Comparison of ENCODE assay signal across 25 cellular contexts in the genomic region with DNA sequence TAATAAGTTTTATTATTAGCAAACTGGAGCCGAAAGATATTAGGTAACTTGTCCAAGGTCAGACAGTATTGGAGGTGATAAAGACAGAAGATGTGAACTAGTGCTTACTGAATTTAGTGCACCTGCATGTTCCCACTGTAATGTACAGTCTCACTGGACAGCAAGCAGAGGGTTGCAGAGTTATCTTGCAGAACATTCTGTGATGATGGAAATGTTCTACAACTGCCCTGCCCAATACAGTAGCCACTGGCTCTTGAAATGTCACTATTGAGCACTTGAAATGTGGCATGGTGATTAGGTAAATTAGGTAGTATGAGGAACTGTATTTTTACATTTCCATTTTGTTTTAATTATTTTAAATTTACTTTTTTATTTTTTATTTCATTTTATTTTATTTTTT.
"Had no signal": no experiment of that assay in that cellular context is flagged by ENCODE, and none has a peak within 500 bp of the region (broad histone marks: within the 10 kb centered on the region; RNA-seq: fewer than 3 reads in every experiment).

No MANE protein-coding gene starts in this region.

- H3K27ac ChIP-seq: colonic mucosa, coronary artery, dorsolateral prefrontal cortex, epithelial cell of prostate, esophagus muscularis mucosa, esophagus squamous epithelium, foreskin keratinocyte, gastrocnemius medialis, gastroesophageal sphincter, heart left ventricle, heart right ventricle had no signal

- H3K4me3 ChIP-seq: colonic mucosa, coronary artery, dorsolateral prefrontal cortex, esophagus muscularis mucosa, esophagus squamous epithelium, gastrocnemius medialis, gastroesophageal sphincter, heart left ventricle, heart right ventricle had no signal

- H3K27me3 Mint-ChIP-seq: dendritic cell treated with granulocyte-macrophage colony-stimulating factor and Interleukin-4, amounts not matched to agents 40 ng/mL and 50 ng/mL, for 4 days had no signal

- ATAC-seq: effector memory CD8-positive, alpha-beta T cell; esophagus mucosa; foreskin keratinocyte; gastrocnemius medialis; gastroesophageal sphincter had no signal

- H3K4me1 ChIP-seq: colonic mucosa, esophagus muscularis mucosa, esophagus squamous epithelium, foreskin keratinocyte, gastrocnemius medialis, gastroesophageal sphincter had no signal

- H3K9me3 ChIP-seq: colonic mucosa, esophagus muscularis mucosa, esophagus squamous epithelium, gastrocnemius medialis, gastroesophageal sphincter, heart left ventricle, heart right ventricle had no signal

- H3K27ac Mint-ChIP-seq: dendritic cell treated with granulocyte-macrophage colony-stimulating factor and Interleukin-4, amounts not matched to agents 40 ng/mL and 50 ng/mL, for 4 days; effector memory CD8-positive, alpha-beta T cell; endodermal cell had no signal

- DNase-seq: colonic mucosa; cortex of kidney; dermis blood vessel endothelial cell; dorsolateral prefrontal cortex; effector CD4-positive, alpha-beta T cell; effector CD8-positive, alpha-beta T cell; effector memory CD4-positive, alpha-beta T cell; effector memory CD8-positive, alpha-beta T cell; endodermal cell; erythroblast; esophagus squamous epithelium; foreskin fibroblast; foreskin keratinocyte; foreskin melanocyte; gastrocnemius medialis; glutamatergic neuron; head of caudate nucleus; heart left ventricle; heart right ventricle had no signal

- H3K9me3 Mint-ChIP-seq: dendritic cell treated with granulocyte-macrophage colony-stimulating factor and Interleukin-4, amounts not matched to agents 40 ng/mL and 50 ng/mL, for 4 days; effector memory CD8-positive, alpha-beta T cell had no signal

- H3K27me3 ChIP-seq: colonic mucosa, esophagus muscularis mucosa, esophagus squamous epithelium, foreskin keratinocyte, gastrocnemius medialis, gastroesophageal sphincter, heart left ventricle, heart right ventricle had no signal

- H3K4me3 Mint-ChIP-seq: dendritic cell treated with granulocyte-macrophage colony-stimulating factor and Interleukin-4, amounts not matched to agents 40 ng/mL and 50 ng/mL, for 4 days; effector memory CD8-positive, alpha-beta T cell; endodermal cell had no signal

- H3K36me3 ChIP-seq: colonic mucosa, esophagus muscularis mucosa, esophagus squamous epithelium, gastrocnemius medialis, gastroesophageal sphincter, heart left ventricle, heart right ventricle had no signal
